In the genomic region with DNA sequence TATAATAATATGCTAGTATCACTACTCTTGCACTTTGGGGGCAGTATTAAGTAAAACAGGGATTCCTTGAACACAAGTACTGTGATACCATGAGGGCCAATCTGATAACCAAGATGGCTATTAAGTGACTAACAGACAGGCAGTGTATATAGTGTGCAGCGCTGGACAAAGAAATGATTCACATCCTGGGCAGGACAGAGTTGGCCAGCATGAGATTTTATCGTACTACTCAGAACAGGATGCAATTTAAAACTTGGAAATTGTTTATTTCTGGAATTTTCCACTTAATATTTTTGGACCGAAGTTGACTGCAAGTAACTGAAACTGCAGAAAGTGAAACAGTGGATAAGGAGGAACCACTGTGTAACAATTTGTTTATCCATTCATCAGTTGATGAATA, we compare ENCODE assay signal across 9 cellular contexts.
A peak's percentile ranks its signal among the peaks of the same experiment; 100 is the strongest.
DNase-seq lines count a peak whose midpoint lies in the region; TF ChIP-seq lines count a peak whose summit lies in the region.
"Had no signal": no experiment of that assay in that cellular context is flagged by ENCODE, and none has a peak within 500 bp of the region (broad histone marks: within the 10 kb centered on the region; RNA-seq: fewer than 3 reads in every experiment).

No MANE protein-coding gene starts in this region.

- DNase-seq in BJ (ENCODE audit: low read depth) (peak; percentile 83), SK-N-SH (no peak), fibroblast of gingiva (ENCODE audit: low read depth) (peak; percentile 80), osteocyte (ENCODE audit: extremely low spot score, unreplicated experiment) (peak; percentile 6), NCI-H1417 (lab: John Stamatoyannopoulos, UW) (no peak)
- DNase-seq in activated naive CD4-positive, alpha-beta T cell (lab: John Stamatoyannopoulos, UW): no peak
- no peak for DNase-seq in stimulated activated CD4-positive, alpha-beta T cell treated with anti-CD3 and anti-CD28 coated beads, Interleukin-1b, Interleukin-23, amount 100 ng/mL, for 48 hours
- DNase-seq in stimulated activated naive CD4-positive, alpha-beta T cell (lab: John Stamatoyannopoulos, UW): no peak
- DNase-seq: Peyer's patch had no signal

- TF ChIP-seq CTCF in BJ (IDR thresholded peaks at IDR 0.05; ENCODE audit: insufficient read depth, low read depth, low read length): no peak
- TF ChIP-seq CTCF in SK-N-SH (IDR thresholded peaks at IDR 0.05): 0 out of 2 replicates have a peak, but pooled peaks have one; percentile 29
- TF ChIP-seq CTCF in osteocyte (IDR thresholded peaks at IDR 0.05): no peak

- peaks cover 12% of the 10 kb centered on the region for H3K36me3 Mint-ChIP-seq in osteocyte (ENCODE audit: unreplicated experiment)

- peaks cover 32% of the 10 kb centered on the region for H3F3A ChIP-seq in SK-N-SH (replicated peaks; ENCODE audit: insufficient read depth)

- no peak overlapping the region for H2AFZ ChIP-seq in SK-N-SH (ENCODE audit: low read depth)

- peaks cover 14% of the 10 kb centered on the region; the same call in 1 of the 2 replicates for H3K79me2 ChIP-seq in SK-N-SH (ENCODE audit: insufficient read depth)

- H3K9me3 Mint-ChIP-seq in osteocyte (ENCODE audit: unreplicated experiment): peaks cover 31% of the 10 kb centered on the region

- no peaks in the 10 kb centered on the region for H3K9me2 ChIP-seq in SK-N-SH

- H3K27me3 ChIP-seq in BJ (ENCODE audit: control insufficient read depth, insufficient read depth, low read length): no peaks in the 10 kb centered on the region
- no peaks in the 10 kb centered on the region for H3K27me3 ChIP-seq in SK-N-SH (ENCODE audit: insufficient read depth)
- H3K27me3 ChIP-seq: Peyer's patch had no signal

- POLR2A ChIA-PET in BJ (lab: Charles Lee): no interaction called here
- POLR2A ChIA-PET in SK-N-SH (lab: Yijun Ruan, JAX): no interaction called here

- WGBS in SK-N-SH (ENCODE audit: low lambda C conversion rate): 9% methylated on average over 3 of the region's 3 CpGs

- H3K27me3 Mint-ChIP-seq in osteocyte (ENCODE audit: unreplicated experiment): no peaks in the 10 kb centered on the region

- H3K36me3 ChIP-seq in BJ (ENCODE audit: control insufficient read depth, insufficient read depth, low read length): no peaks in the 10 kb centered on the region
- H3K36me3 ChIP-seq in SK-N-SH (replicated peaks in 1 of 2; ENCODE audit: control insufficient read depth in 1 of 2, insufficient read depth in 2 of 2, low read length in 1 of 2): peaks cover 0 to 14% of the 10 kb centered on the region in 2 experiments
- H3K36me3 ChIP-seq: Peyer's patch had no signal

- CTCF ChIA-PET in BJ (lab: Yijun Ruan, JAX): interaction anchor here (1.4 to 2.5 kb wide), 3 partner anchors 10 to 175 kb away, joined by 3 to 8 read pairs (median 4); no protein-coding TSS in a partner anchor
- CTCF ChIA-PET in SK-N-SH (lab: Yijun Ruan, JAX): interaction anchor here (0.8 to 1.9 kb wide), 4 partner anchors 10 to 175 kb away, joined by 3 to 12 read pairs (median 4); no protein-coding TSS in a partner anchor

- peaks cover 0 to 20% of the 10 kb centered on the region in 2 experiments; a peak in 3 of 4 replicates for H3K4me1 ChIP-seq in SK-N-SH (ENCODE audit: control insufficient read depth in 1 of 2, insufficient read depth in 2 of 2, low read depth in 1 of 2, low read length in 1 of 2)
- H3K4me1 ChIP-seq: Peyer's patch had no signal

- TF ChIP-seq RAD21 in SK-N-SH (IDR thresholded peaks at IDR 0.05; ENCODE audit: low read length): no peak

- peak overlapping the region; percentile 8 for H3K27ac Mint-ChIP-seq in osteocyte (ENCODE audit: unreplicated experiment)

- peaks cover 30% of the 10 kb centered on the region for H3K4me1 Mint-ChIP-seq in osteocyte (ENCODE audit: unreplicated experiment)

- H4K20me1 ChIP-seq in SK-N-SH (ENCODE audit: insufficient read depth): no peaks in the 10 kb centered on the region

- H3K4me2 ChIP-seq in SK-N-SH: peak overlapping the region; percentile 75

- H3K4me3 ChIP-seq in BJ (ENCODE audit: low read depth, low read length) (no peak overlapping the region), SK-N-SH (ENCODE audit: low read depth in 2 of 2, low read length in 1 of 2) (peak overlapping the region; percentile 4 to 33; a peak in 3 of 4 replicates)
- H3K4me3 ChIP-seq: Peyer's patch had no signal

- H3K27ac ChIP-seq in SK-N-SH (ENCODE audit: low read depth in 2 of 2, low read length in 1 of 2): peak overlapping the region; percentile 70 to 95; a peak in 3 of 4 replicates

- peaks cover 6% of the 10 kb centered on the region; the same call in 1 of the 2 replicates for H3K9me3 ChIP-seq in SK-N-SH
- H3K9me3 ChIP-seq: Peyer's patch had no signal

- TF ChIP-seq EP300 in SK-N-SH (IDR thresholded peaks at IDR 0.05; ENCODE audit: borderline replicate concordance in 1 of 2, low read depth in 1 of 2, low read length in 1 of 2): peak in 1 of 2 experiments; percentile 99; a peak in 2 of 4 replicates

- no peak overlapping the region for H3K4me3 Mint-ChIP-seq in osteocyte (ENCODE audit: unreplicated experiment)

- H3K9ac ChIP-seq in SK-N-SH: peak overlapping the region; percentile 69

TF ChIP-seq in SK-N-SH, 30 proteins besides CTCF, POLR2A, EP300 and RAD21 (continues in another document):
- TF ChIP-seq NFIC (IDR thresholded peaks at IDR 0.05; ENCODE audit: borderline replicate concordance): peak; percentile 98
- no peak for TF ChIP-seq RFX5 (IDR thresholded peaks at IDR 0.05; ENCODE audit: low read length)
- TF ChIP-seq TEAD4 (IDR thresholded peaks at IDR 0.05; ENCODE audit: borderline replicate concordance, insufficient read depth): peak; percentile 90
- no peak for TF ChIP-seq TAF1 (IDR thresholded peaks at IDR 0.05; ENCODE audit: borderline replicate concordance, low read depth, low read length)
- TF ChIP-seq, protein P1, sequence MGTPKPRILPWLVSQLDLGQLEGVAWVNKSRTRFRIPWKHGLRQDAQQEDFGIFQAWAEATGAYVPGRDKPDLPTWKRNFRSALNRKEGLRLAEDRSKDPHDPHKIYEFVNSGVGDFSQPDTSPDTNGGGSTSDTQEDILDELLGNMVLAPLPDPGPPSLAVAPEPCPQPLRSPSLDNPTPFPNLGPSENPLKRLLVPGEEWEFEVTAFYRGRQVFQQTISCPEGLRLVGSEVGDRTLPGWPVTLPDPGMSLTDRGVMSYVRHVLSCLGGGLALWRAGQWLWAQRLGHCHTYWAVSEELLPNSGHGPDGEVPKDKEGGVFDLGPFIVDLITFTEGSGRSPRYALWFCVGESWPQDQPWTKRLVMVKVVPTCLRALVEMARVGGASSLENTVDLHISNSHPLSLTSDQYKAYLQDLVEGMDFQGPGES (IDR thresholded peaks at IDR 0.05; ENCODE audit: low read depth, low read length): no peak
- TF ChIP-seq, protein P2, sequence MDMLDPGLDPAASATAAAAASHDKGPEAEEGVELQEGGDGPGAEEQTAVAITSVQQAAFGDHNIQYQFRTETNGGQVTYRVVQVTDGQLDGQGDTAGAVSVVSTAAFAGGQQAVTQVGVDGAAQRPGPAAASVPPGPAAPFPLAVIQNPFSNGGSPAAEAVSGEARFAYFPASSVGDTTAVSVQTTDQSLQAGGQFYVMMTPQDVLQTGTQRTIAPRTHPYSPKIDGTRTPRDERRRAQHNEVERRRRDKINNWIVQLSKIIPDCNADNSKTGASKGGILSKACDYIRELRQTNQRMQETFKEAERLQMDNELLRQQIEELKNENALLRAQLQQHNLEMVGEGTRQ (IDR thresholded peaks at IDR 0.05; ENCODE audit: borderline replicate concordance, low read depth, low read length): no peak
- peak; percentile 43; the same call in 1 of the 2 replicates for TF ChIP-seq MEF2A (IDR thresholded peaks at IDR 0.05; ENCODE audit: borderline replicate concordance, low read depth)
- TF ChIP-seq TCF12 (IDR thresholded peaks at IDR 0.05): peak; percentile 96
- TF ChIP-seq FOXJ3 (CRISPR knock-in tag; IDR thresholded peaks at IDR 0.05): no peak
- TF ChIP-seq JUND (IDR thresholded peaks at IDR 0.05): peak; percentile 97
- peak; percentile 65; the same call in 1 of the 2 replicates for TF ChIP-seq POLR2AphosphoS5 (IDR thresholded peaks at IDR 0.05; ENCODE audit: low read depth, low read length)
- 0 out of 2 replicates have a peak, but pooled peaks have one; percentile 38 for TF ChIP-seq ELF1 (IDR thresholded peaks at IDR 0.05)
- TF ChIP-seq FOSL2 (IDR thresholded peaks at IDR 0.05; ENCODE audit: borderline replicate concordance, low read depth): peak; percentile 95
- TF ChIP-seq, protein P3, sequence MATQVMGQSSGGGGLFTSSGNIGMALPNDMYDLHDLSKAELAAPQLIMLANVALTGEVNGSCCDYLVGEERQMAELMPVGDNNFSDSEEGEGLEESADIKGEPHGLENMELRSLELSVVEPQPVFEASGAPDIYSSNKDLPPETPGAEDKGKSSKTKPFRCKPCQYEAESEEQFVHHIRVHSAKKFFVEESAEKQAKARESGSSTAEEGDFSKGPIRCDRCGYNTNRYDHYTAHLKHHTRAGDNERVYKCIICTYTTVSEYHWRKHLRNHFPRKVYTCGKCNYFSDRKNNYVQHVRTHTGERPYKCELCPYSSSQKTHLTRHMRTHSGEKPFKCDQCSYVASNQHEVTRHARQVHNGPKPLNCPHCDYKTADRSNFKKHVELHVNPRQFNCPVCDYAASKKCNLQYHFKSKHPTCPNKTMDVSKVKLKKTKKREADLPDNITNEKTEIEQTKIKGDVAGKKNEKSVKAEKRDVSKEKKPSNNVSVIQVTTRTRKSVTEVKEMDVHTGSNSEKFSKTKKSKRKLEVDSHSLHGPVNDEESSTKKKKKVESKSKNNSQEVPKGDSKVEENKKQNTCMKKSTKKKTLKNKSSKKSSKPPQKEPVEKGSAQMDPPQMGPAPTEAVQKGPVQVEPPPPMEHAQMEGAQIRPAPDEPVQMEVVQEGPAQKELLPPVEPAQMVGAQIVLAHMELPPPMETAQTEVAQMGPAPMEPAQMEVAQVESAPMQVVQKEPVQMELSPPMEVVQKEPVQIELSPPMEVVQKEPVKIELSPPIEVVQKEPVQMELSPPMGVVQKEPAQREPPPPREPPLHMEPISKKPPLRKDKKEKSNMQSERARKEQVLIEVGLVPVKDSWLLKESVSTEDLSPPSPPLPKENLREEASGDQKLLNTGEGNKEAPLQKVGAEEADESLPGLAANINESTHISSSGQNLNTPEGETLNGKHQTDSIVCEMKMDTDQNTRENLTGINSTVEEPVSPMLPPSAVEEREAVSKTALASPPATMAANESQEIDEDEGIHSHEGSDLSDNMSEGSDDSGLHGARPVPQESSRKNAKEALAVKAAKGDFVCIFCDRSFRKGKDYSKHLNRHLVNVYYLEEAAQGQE (IDR thresholded peaks at IDR 0.05; ENCODE audit: low read depth, low read length): peak; percentile 63; the same call in 1 of the 2 replicates
- no peak for TF ChIP-seq RCOR1 (IDR thresholded peaks at IDR 0.05; ENCODE audit: low read length)

Comparison
In these comparisons a context has a peak if more than half of its experiments do, and no peak if none do; other contexts are left out.
1. DNase-seq: peak in BJ (single experiment), fibroblast of gingiva (single experiment) and osteocyte (single experiment); none in SK-N-SH (single experiment), NCI-H1417 (0 of 3), activated naive CD4-positive, alpha-beta T cell (0 of 4), stimulated activated CD4-positive, alpha-beta T cell treated with anti-CD3 and anti-CD28 coated beads, Interleukin-1b, Interleukin-23, amount 100 ng/mL, for 48 hours (single experiment) and stimulated activated naive CD4-positive, alpha-beta T cell (0 of 6).